13 cellular contexts compared by ENCODE assay signal in genomic region chr6:142903806-142904205, GRCh38. TPM values are rescaled to one million over a fixed set of nuclear protein-coding genes. Genes with fewer than 3 reads are reported as not detected.
A peak's percentile ranks its signal among the peaks of the same experiment; 100 is the strongest.
DNase-seq lines count a peak whose midpoint lies in the region; ATAC-seq, FAIRE-seq and TF ChIP-seq lines count a peak whose summit lies in the region.
"Had no signal": no experiment of that assay in that cellular context is flagged by ENCODE, and none has a peak within 500 bp of the region (broad histone marks: within the 10 kb centered on the region; RNA-seq: fewer than 3 reads in every experiment).

No MANE protein-coding gene starts in this region.

- intact Hi-C loops in natural killer cell (cut with micrococcal nuclease) = loop anchor here (5.0 kb wide), 1 partner anchor 47 kb away; no protein-coding TSS in a partner anchor

- H3K27ac Mint-ChIP-seq in natural killer cell (peak overlapping the region; percentile 93 to 98), WTC11 (no peak overlapping the region)

- H3K27me3 ChIP-seq in brain microvascular endothelial cell (replicated peaks) = no peaks in the 10 kb centered on the region
- H3K27me3 ChIP-seq: pancreas had no signal

- H3K4me3 ChIP-seq in NB4 (ENCODE audit: low read depth, low read length) (no peak overlapping the region), brain microvascular endothelial cell (ENCODE audit: low read depth, low read length) (no peak overlapping the region)
- H3K4me3 ChIP-seq: pancreas had no signal

- peak in 1 of 3 donors; percentile 22 for ATAC-seq in natural killer cell
- no peak for ATAC-seq in WTC11
- ATAC-seq in GM19397 (IDR thresholded peaks at IDR 0.05; ENCODE audit: unreplicated experiment) = no peak
- ATAC-seq: HepG2, left cardiac atrium, pancreas had no signal

- H3K4me1 Mint-ChIP-seq in natural killer cell = peaks cover 48 to 50% of the 10 kb centered on the region in 2 donors
- peaks cover 34% of the 10 kb centered on the region for H3K4me1 Mint-ChIP-seq in WTC11

- H3K36me3 Mint-ChIP-seq in natural killer cell = no peaks in the 10 kb centered on the region
- no peaks in the 10 kb centered on the region for H3K36me3 Mint-ChIP-seq in WTC11

- POLR2A ChIA-PET in WTC11 (lab: Charles Lee) = interaction anchor here (1.1 kb wide), 1 partner anchor 19 kb away, joined by 4 read pairs; no protein-coding TSS in a partner anchor

- peak overlapping the region; percentile 97 for H3K27ac ChIP-seq in brain microvascular endothelial cell

- CTCF ChIA-PET in WTC11 (lab: Charles Lee) = no interaction called here

- in situ Hi-C loops in brain microvascular endothelial cell (cut with HindIII; ENCODE audit: low pct_ligation_motif_present, low sequenced_read_pairs) = no loop called here

- no peak for TF ChIP-seq CTCF in NB4 (IDR thresholded peaks at IDR 0.05; ENCODE audit: low read depth, low read length)
- no peak for TF ChIP-seq CTCF in brain microvascular endothelial cell (IDR thresholded peaks at IDR 0.05; ENCODE audit: low read depth, low read length, missing control alignments)
- no peak for TF ChIP-seq CTCF in natural killer cell (IDR thresholded peaks at IDR 0.05)
- TF ChIP-seq CTCF in WTC11 (IDR thresholded peaks at IDR 0.05) = no peak
- TF ChIP-seq CTCF in D721Med (IDR thresholded peaks at IDR 0.05; ENCODE audit: insufficient read depth, missing control alignments) = no peak

- H3K27me3 Mint-ChIP-seq in natural killer cell (ENCODE audit: low read depth in 2 of 2) (no peaks in the 10 kb centered on the region), WTC11 (ENCODE audit: low read depth) (no peaks in the 10 kb centered on the region)

- DNase-seq in EL = peak; percentile 54
- peak; percentile 37 for DNase-seq in NB4 (ENCODE audit: low read depth)
- no peak for DNase-seq in brain microvascular endothelial cell
- no peak for DNase-seq in natural killer cell
- no peak for DNase-seq in WTC11 (ENCODE audit: low spot score)
- no peak for DNase-seq in D721Med (ENCODE audit: insufficient read length, low spot score)
- DNase-seq: aorta; erythroblast; left cardiac atrium; pancreas; stimulated activated CD4-positive, alpha-beta T cell treated with anti-CD3 and anti-CD28 coated beads, Interleukin-4, amount 100 ng/mL, for 24 hours had no signal

- H3K4me3 Mint-ChIP-seq in natural killer cell = peak overlapping the region; percentile 61
- H3K4me3 Mint-ChIP-seq in WTC11 = no peak overlapping the region

- FAIRE-seq in D721Med (lab: Jason Lieb, UNC) = no peak
- FAIRE-seq: HepG2, pancreas had no signal

- TF ChIP-seq POLR2A in NB4 (IDR thresholded peaks at IDR 0.05; ENCODE audit: extremely low read depth, insufficient read length) = no peak

- H3K36me3 ChIP-seq in brain microvascular endothelial cell (replicated peaks) = no peaks in the 10 kb centered on the region
- H3K36me3 ChIP-seq: pancreas had no signal

- H3K9me3 Mint-ChIP-seq in natural killer cell (no peaks in the 10 kb centered on the region), WTC11 (no peaks in the 10 kb centered on the region)

TF ChIP-seq in WTC11, 78 proteins besides CTCF, POLR2A, EP300 and RAD21:
- TF ChIP-seq, protein P1, sequence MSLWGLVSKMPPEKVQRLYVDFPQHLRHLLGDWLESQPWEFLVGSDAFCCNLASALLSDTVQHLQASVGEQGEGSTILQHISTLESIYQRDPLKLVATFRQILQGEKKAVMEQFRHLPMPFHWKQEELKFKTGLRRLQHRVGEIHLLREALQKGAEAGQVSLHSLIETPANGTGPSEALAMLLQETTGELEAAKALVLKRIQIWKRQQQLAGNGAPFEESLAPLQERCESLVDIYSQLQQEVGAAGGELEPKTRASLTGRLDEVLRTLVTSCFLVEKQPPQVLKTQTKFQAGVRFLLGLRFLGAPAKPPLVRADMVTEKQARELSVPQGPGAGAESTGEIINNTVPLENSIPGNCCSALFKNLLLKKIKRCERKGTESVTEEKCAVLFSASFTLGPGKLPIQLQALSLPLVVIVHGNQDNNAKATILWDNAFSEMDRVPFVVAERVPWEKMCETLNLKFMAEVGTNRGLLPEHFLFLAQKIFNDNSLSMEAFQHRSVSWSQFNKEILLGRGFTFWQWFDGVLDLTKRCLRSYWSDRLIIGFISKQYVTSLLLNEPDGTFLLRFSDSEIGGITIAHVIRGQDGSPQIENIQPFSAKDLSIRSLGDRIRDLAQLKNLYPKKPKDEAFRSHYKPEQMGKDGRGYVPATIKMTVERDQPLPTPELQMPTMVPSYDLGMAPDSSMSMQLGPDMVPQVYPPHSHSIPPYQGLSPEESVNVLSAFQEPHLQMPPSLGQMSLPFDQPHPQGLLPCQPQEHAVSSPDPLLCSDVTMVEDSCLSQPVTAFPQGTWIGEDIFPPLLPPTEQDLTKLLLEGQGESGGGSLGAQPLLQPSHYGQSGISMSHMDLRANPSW (CRISPR knock-in tag; conservative IDR thresholded peaks at IDR 0.05; ENCODE audit: low read depth) = no peak
- TF ChIP-seq ZNF219 (CRISPR knock-in tag; IDR thresholded peaks at IDR 0.05; ENCODE audit: borderline replicate concordance) (no peak), TEAD1 (CRISPR knock-in tag; IDR thresholded peaks at IDR 0.05) (no peak), ZNF263 (CRISPR knock-in tag; IDR thresholded peaks at IDR 0.05; ENCODE audit: low read depth) (no peak), E2F5 (CRISPR knock-in tag; IDR thresholded peaks at IDR 0.05) (no peak), SP1 (CRISPR knock-in tag; conservative IDR thresholded peaks at IDR 0.05) (no peak), GRHL2 (CRISPR knock-in tag; IDR thresholded peaks at IDR 0.05; ENCODE audit: insufficient replicate concordance, severe bottlenecking) (no peak), PRRX2 (CRISPR knock-in tag; IDR thresholded peaks at IDR 0.05) (no peak), JAZF1 (CRISPR knock-in tag; IDR thresholded peaks at IDR 0.05) (no peak)
TF ChIP-seq in WTC11: peak in this region for 0.

RNA-seq across cellular contexts. Expression of gene HIVEP2, which starts 41.2 kb away (rescaled TPM):
- total RNA-seq in natural killer cell (10 to 100 TPM; 14.6 to 21.6 (median 18.7) TPM), WTC11 (2021) (8.6 to 11.5 TPM (median 9.1 TPM) in 3 replicates)

Comparison
In these comparisons a context has a peak if more than half of its experiments do, and no peak if none do; other contexts are left out.
1. DNase-seq: peak in EL (single experiment) and NB4 (single experiment); none in brain microvascular endothelial cell (single experiment), natural killer cell (single experiment), WTC11 (single experiment) and D721Med (single experiment).